Comparison of ENCODE assay signal across 20 cellular contexts in the genomic region with DNA sequence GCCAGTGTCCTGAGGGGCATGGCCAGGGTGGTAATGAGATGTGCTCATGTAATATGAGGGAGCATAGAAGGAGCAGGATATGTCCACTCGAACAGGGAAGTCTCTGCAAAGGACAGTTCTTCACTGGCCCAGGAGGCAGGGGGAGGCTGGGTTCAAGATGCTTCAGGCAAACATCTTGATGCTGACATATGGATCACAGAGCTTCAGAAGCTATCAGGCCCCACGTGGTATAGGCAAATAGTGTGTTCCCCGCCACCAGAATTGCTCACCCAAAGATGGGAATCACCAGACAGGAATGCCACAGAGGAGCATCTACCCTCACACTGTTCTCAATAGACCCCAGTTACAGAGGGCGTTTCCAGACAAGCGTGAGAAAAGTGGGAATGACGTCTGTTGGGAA.
DNase-seq lines count a peak whose midpoint lies in the region; ATAC-seq and TF ChIP-seq lines count a peak whose summit lies in the region.
"Had no signal": no experiment of that assay in that cellular context is flagged by ENCODE, and none has a peak within 500 bp of the region (broad histone marks: within the 10 kb centered on the region; RNA-seq: fewer than 3 reads in every experiment).

No MANE protein-coding gene starts in this region.

- peaks cover 21% of the 10 kb centered on the region for H3K9me3 Mint-ChIP-seq in endodermal cell
- peaks cover 0 to 3% of the 10 kb centered on the region in 2 donors for H3K9me3 Mint-ChIP-seq in effector memory CD8-positive, alpha-beta T cell

- H3K27ac ChIP-seq in RWPE2 (ENCODE audit: poor library complexity, severe bottlenecking) (no peak overlapping the region), endodermal cell (ENCODE audit: low read depth, low read length) (no peak overlapping the region)
- H3K27ac ChIP-seq: BLaER1 had no signal

- H3K4me3 ChIP-seq in RWPE2 (ENCODE audit: severe bottlenecking), result no peak overlapping the region
- peak overlapping the region; percentile 32 for H3K4me3 ChIP-seq in endodermal cell (ENCODE audit: low read length)
- H3K4me3 ChIP-seq: BLaER1 had no signal

- no peaks in the 10 kb centered on the region for H3K9me3 ChIP-seq in RWPE2 (ENCODE audit: severe bottlenecking)
- H3K9me3 ChIP-seq in endodermal cell (ENCODE audit: control insufficient read depth, low read length), result peaks cover 33% of the 10 kb centered on the region
- H3K9me3 ChIP-seq: BLaER1 had no signal

- H3K4me3 Mint-ChIP-seq in endodermal cell, result no peak overlapping the region
- H3K4me3 Mint-ChIP-seq in effector memory CD8-positive, alpha-beta T cell, result no peak overlapping the region
- H3K4me3 Mint-ChIP-seq: CD14-positive monocyte; CD4-positive, alpha-beta memory T cell; CD8-positive, alpha-beta memory T cell had no signal

- peak; percentile 53 for DNase-seq in RWPE2 (ENCODE audit: low spot score)
- DNase-seq in endodermal cell, result no peak
- DNase-seq in mesenteric fat pad (ENCODE audit: low spot score), result peak; percentile 53
- DNase-seq in COLO829 (ENCODE audit: low spot score), result no peak
- no peak for DNase-seq in effector memory CD8-positive, alpha-beta T cell
- DNase-seq: 8988T; ACHN; BE2C; C1 segment of cervical spinal cord; Calu3; CD4-positive, alpha-beta memory T cell; CD4-positive, CD25-positive, alpha-beta regulatory T cell; CD8-positive, alpha-beta memory T cell; DMS79 treated with DMSO at 0.1 percent for 48 hours; GF-D8 had no signal

- H3K27ac Mint-ChIP-seq in endodermal cell, result no peak overlapping the region
- H3K27ac Mint-ChIP-seq in effector memory CD8-positive, alpha-beta T cell, result no peak overlapping the region
- H3K27ac Mint-ChIP-seq: CD14-positive monocyte; CD4-positive, alpha-beta memory T cell; CD4-positive, CD25-positive, alpha-beta regulatory T cell; CD8-positive, alpha-beta memory T cell had no signal

- no peaks in the 10 kb centered on the region for H3K36me3 ChIP-seq in RWPE2 (ENCODE audit: low read depth)
- no peaks in the 10 kb centered on the region for H3K36me3 ChIP-seq in endodermal cell (ENCODE audit: control insufficient read depth, insufficient read depth, low read length)
- H3K36me3 ChIP-seq: BE2C, BLaER1 had no signal

- no peak for ATAC-seq in RWPE2 (ENCODE audit: low read depth)
- no peak for ATAC-seq in HG03108 (IDR thresholded peaks at IDR 0.05; ENCODE audit: unreplicated experiment)
- no peak for ATAC-seq in GM18861 (IDR thresholded peaks at IDR 0.05; ENCODE audit: unreplicated experiment)
- no peak for ATAC-seq in effector memory CD8-positive, alpha-beta T cell (replicated peaks)

- no peak overlapping the region for H3K9ac ChIP-seq in endodermal cell (ENCODE audit: extremely low read depth, low read length, poor library complexity, severe bottlenecking)
- H3K9ac ChIP-seq: BLaER1 had no signal

- no peaks in the 10 kb centered on the region for H3K36me3 Mint-ChIP-seq in endodermal cell (ENCODE audit: low read depth)
- H3K36me3 Mint-ChIP-seq in effector memory CD8-positive, alpha-beta T cell (ENCODE audit: insufficient read depth), result no peaks in the 10 kb centered on the region
- H3K36me3 Mint-ChIP-seq: CD14-positive monocyte; CD4-positive, alpha-beta memory T cell; CD4-positive, CD25-positive, alpha-beta regulatory T cell; CD8-positive, alpha-beta memory T cell had no signal

- H3K27me3 Mint-ChIP-seq in endodermal cell (ENCODE audit: insufficient read depth), result peaks cover 43% of the 10 kb centered on the region
- peaks cover 0 to 25% of the 10 kb centered on the region in 2 donors for H3K27me3 Mint-ChIP-seq in effector memory CD8-positive, alpha-beta T cell
- H3K27me3 Mint-ChIP-seq: CD4-positive, alpha-beta memory T cell; CD4-positive, CD25-positive, alpha-beta regulatory T cell had no signal

- peaks cover 76% of the 10 kb centered on the region for H3K27me3 ChIP-seq in RWPE2 (ENCODE audit: insufficient read depth, poor library complexity, severe bottlenecking)
- peaks cover 9% of the 10 kb centered on the region for H3K27me3 ChIP-seq in endodermal cell (ENCODE audit: control insufficient read depth, insufficient read depth, low read length, poor library complexity, severe bottlenecking)
- H3K27me3 ChIP-seq: BE2C, BLaER1 had no signal

- no peak for TF ChIP-seq CTCF in RWPE2 (IDR thresholded peaks at IDR 0.05; ENCODE audit: poor library complexity, severe bottlenecking)
- TF ChIP-seq CTCF in endodermal cell (conservative IDR thresholded peaks at IDR 0.05), result no peak

- no peaks in the 10 kb centered on the region for H3K4me1 ChIP-seq in RWPE2 (ENCODE audit: insufficient read depth, poor library complexity, severe bottlenecking)
- no peaks in the 10 kb centered on the region for H3K4me1 ChIP-seq in endodermal cell (ENCODE audit: control insufficient read depth, insufficient read depth, low read length)
- H3K4me1 ChIP-seq: BE2C, Caco-2 had no signal

- no peaks in the 10 kb centered on the region for H3K4me1 Mint-ChIP-seq in endodermal cell
- H3K4me1 Mint-ChIP-seq in effector memory CD8-positive, alpha-beta T cell (ENCODE audit: low read depth in 2 of 2), result no peaks in the 10 kb centered on the region
- H3K4me1 Mint-ChIP-seq: CD14-positive monocyte; CD4-positive, alpha-beta memory T cell; CD4-positive, CD25-positive, alpha-beta regulatory T cell; CD8-positive, alpha-beta memory T cell had no signal

- WGBS in endodermal cell (ENCODE audit: insufficient coverage in 1 of 2, insufficient read length in 1 of 2), 2 experiments, result 90 to 96% methylated on average over 5 to 6 of the region's 6 CpGs

Comparison
In these comparisons a context has a peak if more than half of its experiments do, and no peak if none do; other contexts are left out.
1. DNase-seq: peak in RWPE2 (single experiment) and mesenteric fat pad (single experiment); none in endodermal cell (single experiment), COLO829 (single experiment) and effector memory CD8-positive, alpha-beta T cell (0 of 3).